ENCODE assay signal across 8 cellular contexts in genomic region chr7:152759655-152760383, GRCh38. TPM values are rescaled to one million over a fixed set of nuclear protein-coding genes. Genes with fewer than 3 reads are reported as not detected.
DNase-seq lines count a peak whose midpoint lies in the region; ATAC-seq lines count a peak whose summit lies in the region.

ACTR3B (plus strand) TSS chr7:152759752; CDS start chr7:152759883, 131 bp downstream.

- H3K9ac ChIP-seq in BLaER1 (peak within 1 kb of the TSS; percentile 97), endocrine pancreas (ENCODE audit: control insufficient read depth, insufficient read depth, low read length) (peak within 1 kb of the TSS; percentile 90)

- ATAC-seq in GM19025 (IDR thresholded peaks at IDR 0.05; ENCODE audit: low read depth, unreplicated experiment) (peak; percentile 80), HG03175 (IDR thresholded peaks at IDR 0.05; ENCODE audit: unreplicated experiment) (peak; percentile 82)

- no peaks in the 10 kb centered on the region for H3K27me3 ChIP-seq in BLaER1
- H3K27me3 ChIP-seq in endocrine pancreas (ENCODE audit: control insufficient read depth, insufficient read depth, low read length) = no peaks in the 10 kb centered on the region

- DNase-seq in NCI-H774 (lab: John Stamatoyannopoulos, UW) = peak; percentile 85
- peak; percentile 77 for DNase-seq in activated CD8-positive, alpha-beta memory T cell treated with anti-CD3 and anti-CD28 coated beads, Interleukin-2, amount 50 U/mL, for 1 hour (ENCODE audit: extremely low read depth)
- peak; percentile 77 for DNase-seq in stimulated activated CD8-positive, alpha-beta memory T cell treated with anti-CD3 and anti-CD28 coated beads, Interleukin-15, amount 100 ng/mL, for 1 hour (ENCODE audit: low read depth)

- H3K4me2 ChIP-seq in BLaER1 = peak within 1 kb of the TSS; percentile 95

- H3K27ac ChIP-seq in BLaER1 (peak within 1 kb of the TSS; percentile 93), mesodermal cell (ENCODE audit: low read depth, low read length, severe bottlenecking) (peak within 1 kb of the TSS; percentile 62)

- H3K4me3 ChIP-seq in BLaER1 (peak within 1 kb of the TSS; percentile 99), endocrine pancreas (ENCODE audit: control insufficient read depth, insufficient read depth, low read length) (peak within 1 kb of the TSS; percentile 79), mesodermal cell (ENCODE audit: extremely low read depth, insufficient read depth, low read length, poor library complexity, severe bottlenecking) (peak within 1 kb of the TSS; percentile 84)

- H3K36me3 ChIP-seq in BLaER1 (no peaks in the 10 kb centered on the region), endocrine pancreas (ENCODE audit: control insufficient read depth, insufficient read depth, low read length) (no peaks in the 10 kb centered on the region), mesodermal cell (ENCODE audit: control insufficient read depth, insufficient read depth, low read length) (no peaks in the 10 kb centered on the region)

- peaks cover 13% of the 10 kb centered on the region for H3K4me1 ChIP-seq in BLaER1
- peaks cover 11% of the 10 kb centered on the region for H3K4me1 ChIP-seq in endocrine pancreas (ENCODE audit: control insufficient read depth, insufficient read depth, low read length)
- peaks cover 7% of the 10 kb centered on the region for H3K4me1 ChIP-seq in mesodermal cell (ENCODE audit: control insufficient read depth, insufficient read depth, low read length, poor library complexity, severe bottlenecking)

- H4K20me1 ChIP-seq in BLaER1 = no peaks in the 10 kb centered on the region

- H3K9me3 ChIP-seq in BLaER1 (no peaks in the 10 kb centered on the region), endocrine pancreas (ENCODE audit: control insufficient read depth, low read length) (no peaks in the 10 kb centered on the region), mesodermal cell (ENCODE audit: control insufficient read depth, low read length) (no peaks in the 10 kb centered on the region)

- WGBS in mesodermal cell (ENCODE audit: insufficient coverage in 2 of 2), 2 experiments = 0% methylated on average over 71 to 86 of the region's 92 CpGs

RNA-seq across cellular contexts. Expression of gene ACTR3B, which starts in this region (rescaled TPM):
- polyA plus RNA-seq in mesodermal cell (2013, experiment 1 of 2) = 12.7 TPM
- polyA plus RNA-seq in mesodermal cell (2013, experiment 2 of 2) = 11.7 TPM

Comparison
In these comparisons a context has a peak if more than half of its experiments do, and no peak if none do; other contexts are left out.
1. Peak in every context shown above with its lines: DNase-seq, ATAC-seq, H3K4me3 ChIP-seq and H3K27ac ChIP-seq.